8 cellular contexts compared by ENCODE assay signal in the genomic region with DNA sequence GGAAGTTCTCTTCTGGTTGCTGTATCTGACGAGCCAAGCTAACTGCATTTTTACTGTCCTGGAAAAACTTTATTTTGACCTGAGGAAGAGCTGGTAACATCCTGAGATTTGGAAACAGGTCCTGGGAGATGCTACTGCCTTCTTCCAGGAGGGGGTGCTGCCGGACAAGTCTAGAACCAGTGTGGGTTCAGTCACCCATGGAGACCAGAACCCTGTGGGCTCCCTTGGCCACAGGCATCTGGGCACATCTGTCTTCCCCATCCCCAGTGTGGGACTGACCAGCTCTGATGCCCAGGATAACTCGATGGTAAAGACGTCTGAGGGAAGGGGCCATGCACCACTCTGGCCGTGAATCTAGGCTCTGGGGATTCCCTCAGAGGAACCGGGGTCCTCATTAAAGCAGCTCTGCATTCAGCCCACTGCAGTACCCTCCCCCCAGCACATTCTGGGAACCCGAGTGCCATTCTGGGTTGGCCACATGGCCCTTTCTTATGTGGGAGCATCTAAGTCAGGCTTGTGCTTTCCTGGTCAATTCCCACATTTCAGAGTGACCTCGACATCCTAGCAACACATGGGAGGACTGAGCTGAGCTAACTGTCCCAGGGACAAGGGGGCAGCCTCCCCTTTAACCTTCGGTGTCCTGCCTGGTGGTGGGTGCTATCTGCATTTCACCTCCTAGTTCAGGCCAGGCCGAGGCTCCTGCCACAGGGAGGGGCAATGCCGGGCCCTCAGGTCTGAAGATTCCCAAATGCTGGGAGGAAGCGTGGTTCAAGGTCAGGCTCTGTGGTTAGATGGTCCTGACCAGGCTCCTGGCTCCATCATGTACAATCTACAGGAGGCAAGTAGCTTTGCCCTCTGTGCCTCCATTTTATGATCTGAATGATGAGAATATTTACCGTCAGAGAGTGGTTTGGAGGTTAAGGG. TPM values are rescaled to one million over a fixed set of nuclear protein-coding genes. Genes with fewer than 3 reads are reported as not detected.
DNase-seq lines count a peak whose midpoint lies in the region; ATAC-seq, FAIRE-seq and TF ChIP-seq lines count a peak whose summit lies in the region.

No MANE protein-coding gene starts in this region.

- peaks cover 24% of the 10 kb centered on the region for H3K4me1 ChIP-seq in GM12878 (ENCODE audit: control insufficient read depth, insufficient read depth, low read length)

- no peak for TF ChIP-seq POLR2A in GM12878 (IDR thresholded peaks at IDR 0.05; ENCODE audit: low read depth, low read length)

- TF ChIP-seq RAD21 in GM12878 (IDR thresholded peaks at IDR 0.05; ENCODE audit: insufficient read depth, low read depth, low read length) = peak; percentile 94

- no peak overlapping the region for H3K27ac ChIP-seq in GM12878 (ENCODE audit: control insufficient read depth, insufficient read depth)

- POLR2A ChIA-PET in GM12878 (lab: Charles Lee) = interaction anchor here (0.5 to 0.9 kb wide), 2 partner anchors 13 to 41 kb away, joined by 3 to 4 read pairs; no protein-coding TSS in a partner anchor

- no peaks in the 10 kb centered on the region for H3K79me2 ChIP-seq in GM12878 (ENCODE audit: control insufficient read depth, insufficient read depth, low read length)

- H3K9me3 ChIP-seq in GM12878 (replicated peaks; ENCODE audit: control insufficient read depth, insufficient read depth, low read length) = no peaks in the 10 kb centered on the region

- intact Hi-C loops in GM12878 (cut with micrococcal nuclease; ENCODE audit: unreplicated experiment) (loop anchor here (1.0 to 5.0 kb wide), 4 partner anchors 44 to 256 kb away; partner anchors contain the start of genes GFOD2, RANBP10 and TSNAXIP1), sciatic nerve (cut with DNase I) (no loop called here)

- 39% methylated on average over 13 of the region's 13 CpGs for WGBS in GM12878 (ENCODE audit: insufficient coverage, insufficient replicate concordance, low lambda C conversion rate, missing lambda C conversion rate)

- no peaks in the 10 kb centered on the region for H3K36me3 ChIP-seq in GM12878 (ENCODE audit: control insufficient read depth in 2 of 2, insufficient read depth in 2 of 2, low read length in 1 of 2)

- H4K20me1 ChIP-seq in GM12878 (ENCODE audit: control insufficient read depth, insufficient read depth) = no peaks in the 10 kb centered on the region

- DNase-seq in COR-L47 (lab: John Stamatoyannopoulos, UW) (peak; percentile 32), HFF-Myc (ENCODE audit: extremely low read depth, low read depth) (no peak), SK-MEL-5 (ENCODE audit: low read depth, low spot score) (peak; percentile 76), GM12878 (ENCODE audit: low read depth, low spot score) (no peak), hepatic stellate cell (ENCODE audit: low spot score) (peak; percentile 90), sciatic nerve (ENCODE audit: low spot score) (no peak)

- H2AFZ ChIP-seq in GM12878 (ENCODE audit: control insufficient read depth, low read depth, low read length) = no peak overlapping the region; the same call in 1 of the 2 replicates

- SMC1A ChIA-PET in GM12878 (lab: Charles Lee; ENCODE audit: uncharacterized antibody, unreplicated experiment) = interaction anchor here (0.6 to 2.2 kb wide), 14 partner anchors 21 to 256 kb away, joined by 3 to 8 read pairs (median 4); partner anchors contain the start of gene CTCF

- TF ChIP-seq CTCF in HFF-Myc (IDR thresholded peaks at IDR 0.05; ENCODE audit: low read depth, low read length, missing control alignments) = peak; percentile 87
- TF ChIP-seq CTCF in GM12878 (IDR thresholded peaks at IDR 0.05 in 2 of 3, conservative IDR thresholded peaks at IDR 0.05 in 1 of 3; ENCODE audit: control insufficient read depth in 2 of 3, extremely low read depth in 1 of 3, insufficient read depth in 1 of 3, low read depth in 3 of 3, low read length in 3 of 3) = peak; percentile 83 to 94 (median 88)

- no peak overlapping the region for H3K4me2 ChIP-seq in GM12878 (ENCODE audit: control insufficient read depth, insufficient read depth)

- RAD21 ChIA-PET in GM12878 (lab: Charles Lee; ENCODE audit: unreplicated experiment) = interaction anchor here (0.8 to 3.1 kb wide), 16 partner anchors 10 to 256 kb away, joined by 3 to 19 read pairs (median 4); partner anchors contain the start of genes EDC4, GFOD2, NUTF2 and RANBP10

- ATAC-seq in GM12878 (peak; percentile 59), sciatic nerve (peak; percentile 54), GM18858 (IDR thresholded peaks at IDR 0.05; ENCODE audit: unreplicated experiment) (no peak), GM19455 (IDR thresholded peaks at IDR 0.05; ENCODE audit: unreplicated experiment) (no peak)

- in situ Hi-C loops in SK-MEL-5 (cut with HindIII; ENCODE audit: low pct_unique_long_range_greater_than_20kb, low sequenced_read_pairs) = no loop called here
- in situ Hi-C loops in GM12878 (cut with MboI) = no loop called here

- H3K4me3 ChIP-seq in HFF-Myc (replicated peaks; ENCODE audit: low read depth, low read length) (no peak overlapping the region), GM12878 (no peak overlapping the region)

- H3K27me3 ChIP-seq in GM12878 (replicated peaks in 1 of 2; ENCODE audit: control insufficient read depth in 2 of 2, insufficient read depth in 2 of 2, low read length in 1 of 2) = no peaks in the 10 kb centered on the region

- BruUV-seq in GM12878 (replicated peaks; lab: Mats Ljungman, UMichigan) = no TSS peak

- CTCF ChIA-PET in GM12878 (lab: Yijun Ruan, JAX) = interaction anchor here (0.6 to 11.9 kb wide), 44 partner anchors 10 to 398 kb away, joined by 3 to 196 read pairs (median 4); partner anchors contain the start of genes ACD, ATP6V0D1, DDX28 and DUS2

- FAIRE-seq in GM12878 (lab: Jason Lieb, UNC) = peak; percentile 98

- no peak overlapping the region for H3K9ac ChIP-seq in GM12878 (ENCODE audit: control insufficient read depth, insufficient read depth, low read length)

- TF ChIP-seq EP300 in GM12878 (IDR thresholded peaks at IDR 0.05; ENCODE audit: borderline replicate concordance in 1 of 2, control insufficient read depth in 1 of 2, low read depth in 2 of 2, low read length in 2 of 2) = no peak

RNA-seq across cellular contexts. Expression of gene C16orf86, which starts 6.4 kb away (rescaled TPM):
- 0.98 and 3.1 TPM in 2 replicates for total RNA-seq in SK-MEL-5 (2014; rRNA removed; shearing (Covaris generic))
- 5.3 and 7.6 TPM in 2 replicates for polyA plus RNA-seq in SK-MEL-5 (2015; cell fraction: cytosol; rRNA removed)
- polyA plus RNA-seq in SK-MEL-5 (2015; cell fraction: nucleus; rRNA removed) = 21.3 and 39.4 TPM in 2 replicates
- total RNA-seq in GM12878 (2013; cell fraction: nucleolus; rRNA removed) = 2.9 and 3.3 TPM in 2 replicates
- total RNA-seq in GM12878 (2014; rRNA removed) = 1.7 and 3.3 TPM in 2 replicates
- total RNA-seq in GM12878 (2014; rRNA removed; fragmentation: Illumina TruSeq; extraction: Trizol) = 0.55 and 0.89 TPM in 2 replicates
- 2.7 and 3.0 TPM in 2 replicates for total RNA-seq in GM12878 (2021)
- polyA plus RNA-seq in GM12878 (2011; ENCODE audit: low read depth) = 0.49 TPM
- 0.53 and 1.2 TPM in 2 replicates for polyA plus RNA-seq in GM12878 (2011; rRNA removed)
- 1.5 and 2.6 TPM in 2 replicates for polyA plus RNA-seq in GM12878 (2011; cell fraction: cytosol; rRNA removed)
- 6.1 and 6.6 TPM in 2 replicates for polyA plus RNA-seq in GM12878 (2011; cell fraction: nucleus; rRNA removed)
- polyA plus RNA-seq in GM12878 (2012) = 2.5 and 2.8 TPM in 2 replicates
- polyA plus RNA-seq in GM12878 (2014; fragmentation: Illumina TruSeq; extraction: Trizol) = 0.51 TPM in 1 of 2 replicates, not detected in the other
- under 1 TPM; 0.11 to 0.18 TPM for polyA plus RNA-seq in GM12878 (2014; fragmentation: Nextera tagmentation; extraction: Ambion mirVana)
- polyA plus RNA-seq in GM12878 (2014; rRNA removed) = 2.3 and 2.4 TPM in 2 replicates
- polyA plus RNA-seq in GM12878 (2016; fragmentation: Nextera tagmentation; extraction: Ambion mirVana) = 1 to 10 TPM; 2.0 to 3.2 TPM
- 0.88 TPM in 1 of 2 replicates, not detected in the other for polyA minus RNA-seq in GM12878 (2011; rRNA and poly(A)+ RNA removed)
- not detected in 2 replicates for polyA minus RNA-seq in GM12878 (2011; cell fraction: cytosol; rRNA and poly(A)+ RNA removed)
- 0.85 and 1.1 TPM in 2 replicates for polyA minus RNA-seq in GM12878 (2011; cell fraction: nucleus; rRNA and poly(A)+ RNA removed)
- 8.6 TPM for total RNA-seq in sciatic nerve

RNA-seq across cellular contexts. Expression of gene ENKD1, which starts 6.5 kb away (rescaled TPM):
- total RNA-seq in SK-MEL-5 (2014; rRNA removed; shearing (Covaris generic)) = 6.4 and 9.1 TPM in 2 replicates
- 8.1 and 11.0 TPM in 2 replicates for polyA plus RNA-seq in SK-MEL-5 (2015; cell fraction: cytosol; rRNA removed)
- polyA plus RNA-seq in SK-MEL-5 (2015; cell fraction: nucleus; rRNA removed) = 12.3 and 20.3 TPM in 2 replicates
- 6.3 and 8.3 TPM in 2 replicates for total RNA-seq in GM12878 (2013; cell fraction: nucleolus; rRNA removed)
- total RNA-seq in GM12878 (2014; rRNA removed) = 7.7 and 9.1 TPM in 2 replicates
- 2.5 TPM in 2 replicates for total RNA-seq in GM12878 (2014; rRNA removed; fragmentation: Illumina TruSeq; extraction: Trizol)
- 7.2 and 8.1 TPM in 2 replicates for total RNA-seq in GM12878 (2021)
- polyA plus RNA-seq in GM12878 (2011; ENCODE audit: low read depth) = 0.60 TPM
- 2.8 and 5.2 TPM in 2 replicates for polyA plus RNA-seq in GM12878 (2011; rRNA removed)
- 5.4 and 9.3 TPM in 2 replicates for polyA plus RNA-seq in GM12878 (2011; cell fraction: cytosol; rRNA removed)
- polyA plus RNA-seq in GM12878 (2011; cell fraction: nucleus; rRNA removed) = 27.3 and 32.8 TPM in 2 replicates
- 5.5 and 6.9 TPM in 2 replicates for polyA plus RNA-seq in GM12878 (2012)
- 0.30 and 0.97 TPM in 2 replicates for polyA plus RNA-seq in GM12878 (2014; fragmentation: Illumina TruSeq; extraction: Trizol)
- polyA plus RNA-seq in GM12878 (2014; fragmentation: Nextera tagmentation; extraction: Ambion mirVana) = 1 to 10 TPM in 1 of 2 experiments, under 1 TPM in 1; 0.19 to 1.1 TPM
- 6.8 and 11.4 TPM in 2 replicates for polyA plus RNA-seq in GM12878 (2014; rRNA removed)
- polyA plus RNA-seq in GM12878 (2016; fragmentation: Nextera tagmentation; extraction: Ambion mirVana) = 1 to 10 TPM; 2.1 to 3.1 TPM
- polyA minus RNA-seq in GM12878 (2011; rRNA and poly(A)+ RNA removed) = 3.1 and 3.5 TPM in 2 replicates
- polyA minus RNA-seq in GM12878 (2011; cell fraction: cytosol; rRNA and poly(A)+ RNA removed) = 2.0 and 3.7 TPM in 2 replicates
- 1.8 and 4.6 TPM in 2 replicates for polyA minus RNA-seq in GM12878 (2011; cell fraction: nucleus; rRNA and poly(A)+ RNA removed)
- 19.7 TPM for total RNA-seq in sciatic nerve

RNA-seq across cellular contexts. Expression of gene PARD6A, which starts 12.2 kb away (rescaled TPM):
- total RNA-seq in SK-MEL-5 (2014; rRNA removed; shearing (Covaris generic)) = 0.34 and 0.51 TPM in 2 replicates
- polyA plus RNA-seq in SK-MEL-5 (2015; cell fraction: cytosol; rRNA removed) = 1.5 and 2.1 TPM in 2 replicates
- 0.35 TPM in 1 of 2 replicates, not detected in the other for polyA plus RNA-seq in SK-MEL-5 (2015; cell fraction: nucleus; rRNA removed)
- not detected in 2 replicates for total RNA-seq in GM12878 (2013; cell fraction: nucleolus; rRNA removed)
- total RNA-seq in GM12878 (2014; rRNA removed) = 8.0 and 9.1 TPM in 2 replicates
- total RNA-seq in GM12878 (2014; rRNA removed; fragmentation: Illumina TruSeq; extraction: Trizol) = 3.0 and 3.4 TPM in 2 replicates
- total RNA-seq in GM12878 (2021) = 6.2 and 7.5 TPM in 2 replicates
- 0.98 TPM for polyA plus RNA-seq in GM12878 (2011; ENCODE audit: low read depth)
- polyA plus RNA-seq in GM12878 (2011; rRNA removed) = 0.92 and 1.9 TPM in 2 replicates
- 3.5 and 6.3 TPM in 2 replicates for polyA plus RNA-seq in GM12878 (2011; cell fraction: cytosol; rRNA removed)
- polyA plus RNA-seq in GM12878 (2011; cell fraction: nucleus; rRNA removed) = 3.4 and 3.7 TPM in 2 replicates
- 3.4 and 3.7 TPM in 2 replicates for polyA plus RNA-seq in GM12878 (2012)
- 0.27 and 1.7 TPM in 2 replicates for polyA plus RNA-seq in GM12878 (2014; fragmentation: Illumina TruSeq; extraction: Trizol)
- polyA plus RNA-seq in GM12878 (2014; fragmentation: Nextera tagmentation; extraction: Ambion mirVana) = under 1 TPM; 0.42 to 0.62 TPM
- polyA plus RNA-seq in GM12878 (2014; rRNA removed) = 7.1 and 9.8 TPM in 2 replicates
- 10 to 100 TPM in 1 of 2 experiments, 1 to 10 TPM in 1; 5.7 to 10.1 TPM for polyA plus RNA-seq in GM12878 (2016; fragmentation: Nextera tagmentation; extraction: Ambion mirVana)
- polyA minus RNA-seq in GM12878 (2011; rRNA and poly(A)+ RNA removed) = 0.95 and 1.4 TPM in 2 replicates
- 1.5 and 1.9 TPM in 2 replicates for polyA minus RNA-seq in GM12878 (2011; cell fraction: cytosol; rRNA and poly(A)+ RNA removed)
- polyA minus RNA-seq in GM12878 (2011; cell fraction: nucleus; rRNA and poly(A)+ RNA removed) = 1.5 and 2.2 TPM in 2 replicates
- 5.6 TPM for total RNA-seq in sciatic nerve

RNA-seq across cellular contexts. Expression of gene ACD, which starts 12.9 kb away (rescaled TPM):
- 17.4 and 18.3 TPM in 2 replicates for total RNA-seq in SK-MEL-5 (2014; rRNA removed; shearing (Covaris generic))
- polyA plus RNA-seq in SK-MEL-5 (2015; cell fraction: cytosol; rRNA removed) = 28.3 and 32.4 TPM in 2 replicates
- polyA plus RNA-seq in SK-MEL-5 (2015; cell fraction: nucleus; rRNA removed) = 54.0 and 62.9 TPM in 2 replicates
- 20.1 and 22.8 TPM in 2 replicates for total RNA-seq in GM12878 (2013; cell fraction: nucleolus; rRNA removed)
- total RNA-seq in GM12878 (2014; rRNA removed) (26.3 and 36.1 TPM in 2 replicates), GM12878 (2014; rRNA removed; fragmentation: Illumina TruSeq; extraction: Trizol) (9.8 and 10.0 TPM in 2 replicates), GM12878 (2021) (32.4 and 32.9 TPM in 2 replicates), sciatic nerve (21.2 TPM)
- polyA plus RNA-seq in GM12878 (2011; ENCODE audit: low read depth) = 11.7 TPM
- polyA plus RNA-seq in GM12878 (2011; rRNA removed) (5.6 and 15.6 TPM in 2 replicates), GM12878 (2014; fragmentation: Illumina TruSeq; extraction: Trizol) (2.8 and 11.3 TPM in 2 replicates), GM12878 (2014; fragmentation: Nextera tagmentation; extraction: Ambion mirVana) (1 to 10 TPM; 2.9 to 9.7 TPM), GM12878 (2014; rRNA removed) (32.2 and 35.6 TPM in 2 replicates), GM12878 (2016; fragmentation: Nextera tagmentation; extraction: Ambion mirVana) (10 to 100 TPM; 45.0 to 46.7 TPM)
- 18.1 and 22.2 TPM in 2 replicates for polyA plus RNA-seq in GM12878 (2011; cell fraction: cytosol; rRNA removed)
- polyA plus RNA-seq in GM12878 (2011; cell fraction: nucleus; rRNA removed) = 67.6 and 72.5 TPM in 2 replicates
- 26.0 and 29.8 TPM in 2 replicates for polyA plus RNA-seq in GM12878 (2012)
- polyA minus RNA-seq in GM12878 (2011; rRNA and poly(A)+ RNA removed) = 7.0 and 15.8 TPM in 2 replicates
- 12.3 and 13.3 TPM in 2 replicates for polyA minus RNA-seq in GM12878 (2011; cell fraction: cytosol; rRNA and poly(A)+ RNA removed)
- polyA minus RNA-seq in GM12878 (2011; cell fraction: nucleus; rRNA and poly(A)+ RNA removed) = 25.6 and 44.0 TPM in 2 replicates

RNA-seq across cellular contexts. Expression of gene CARMIL2, which starts 28.1 kb away (rescaled TPM):
- total RNA-seq in SK-MEL-5 (2014; rRNA removed; shearing (Covaris generic)) = 0.16 and 0.40 TPM in 2 replicates
- 0.99 and 1.3 TPM in 2 replicates for polyA plus RNA-seq in SK-MEL-5 (2015; cell fraction: cytosol; rRNA removed)
- 4.7 and 5.9 TPM in 2 replicates for polyA plus RNA-seq in SK-MEL-5 (2015; cell fraction: nucleus; rRNA removed)
- total RNA-seq in GM12878 (2013; cell fraction: nucleolus; rRNA removed) = 66.7 and 80.3 TPM in 2 replicates
- total RNA-seq in GM12878 (2014; rRNA removed) (18.9 and 24.1 TPM in 2 replicates), GM12878 (2014; rRNA removed; fragmentation: Illumina TruSeq; extraction: Trizol) (13.7 and 14.0 TPM in 2 replicates), GM12878 (2021) (87.6 and 104 TPM in 2 replicates), sciatic nerve (2.8 TPM)
- 15.7 TPM for polyA plus RNA-seq in GM12878 (2011; ENCODE audit: low read depth)
- polyA plus RNA-seq in GM12878 (2011; rRNA removed) (4.4 and 8.6 TPM in 2 replicates), GM12878 (2014; fragmentation: Illumina TruSeq; extraction: Trizol) (1.6 and 13.0 TPM in 2 replicates), GM12878 (2014; fragmentation: Nextera tagmentation; extraction: Ambion mirVana) (1 to 10 TPM in 1 of 2 experiments, under 1 TPM in 1; 0.82 to 1.9 TPM), GM12878 (2014; rRNA removed) (56.5 and 72.9 TPM in 2 replicates), GM12878 (2016; fragmentation: Nextera tagmentation; extraction: Ambion mirVana) (1 to 10 TPM; 7.4 to 7.7 TPM)
- 12.9 and 13.8 TPM in 2 replicates for polyA plus RNA-seq in GM12878 (2011; cell fraction: cytosol; rRNA removed)
- 159 and 214 TPM in 2 replicates for polyA plus RNA-seq in GM12878 (2011; cell fraction: nucleus; rRNA removed)
- polyA plus RNA-seq in GM12878 (2012) = 54.3 and 58.8 TPM in 2 replicates
- 11.3 and 15.7 TPM in 2 replicates for polyA minus RNA-seq in GM12878 (2011; rRNA and poly(A)+ RNA removed)
- 11.3 and 13.4 TPM in 2 replicates for polyA minus RNA-seq in GM12878 (2011; cell fraction: cytosol; rRNA and poly(A)+ RNA removed)
- 42.1 and 57.6 TPM in 2 replicates for polyA minus RNA-seq in GM12878 (2011; cell fraction: nucleus; rRNA and poly(A)+ RNA removed)

Comparison
In these comparisons a context has a peak if more than half of its experiments do, and no peak if none do; other contexts are left out.
1. DNase-seq: peak in COR-L47 (single experiment), SK-MEL-5 (single experiment) and hepatic stellate cell (single experiment); none in HFF-Myc (single experiment), GM12878 (single experiment) and sciatic nerve (single experiment).
2. ATAC-seq: peak in GM12878 (single experiment) and sciatic nerve (single experiment); none in GM18858 (single experiment) and GM19455 (single experiment).